Comparison of ENCODE assay signal across 18 cellular contexts in genomic region chr2:95052301-95052700, GRCh38. TPM values are rescaled to one million over a fixed set of nuclear protein-coding genes. Genes with fewer than 3 reads are reported as not detected.
DNase-seq lines count a peak whose midpoint lies in the region; ATAC-seq and TF ChIP-seq lines count a peak whose summit lies in the region.
"Had no signal": no experiment of that assay in that cellular context is flagged by ENCODE, and none has a peak within 500 bp of the region (broad histone marks: within the 10 kb centered on the region; RNA-seq: fewer than 3 reads in every experiment).

No MANE protein-coding gene starts in this region.

- no peaks in the 10 kb centered on the region for H3K9me3 ChIP-seq in thymus (ENCODE audit: control insufficient read depth)
- no peaks in the 10 kb centered on the region for H3K9me3 ChIP-seq in heart left ventricle
- H3K9me3 ChIP-seq: left lung, uterus had no signal

- no peaks in the 10 kb centered on the region for H3K27me3 Mint-ChIP-seq in activated naive CD4-positive, alpha-beta T cell treated with anti-CD3 and anti-CD28 coated beads, Interleukin-2, amount 10 ng/mL, durations not matched to agents 7 days and 5 days
- H3K27me3 Mint-ChIP-seq: activated CD4-positive, alpha-beta T cell treated with anti-CD3 and anti-CD28 coated beads for 36 hours had no signal

- H3K9me3 Mint-ChIP-seq in activated naive CD4-positive, alpha-beta T cell treated with anti-CD3 and anti-CD28 coated beads, Interleukin-2, amount 10 ng/mL, durations not matched to agents 7 days and 5 days = no peaks in the 10 kb centered on the region

- TF ChIP-seq CTCF in heart left ventricle (IDR thresholded peaks at IDR 0.05) = no peak

- DNase-seq in activated naive CD4-positive, alpha-beta T cell treated with anti-CD3 and anti-CD28 coated beads, Interleukin-2, amount 10 ng/mL, durations not matched to agents 7 days and 5 days = peak; percentile 10
- DNase-seq in activated naive CD4-positive, alpha-beta T cell treated with Interleukin-2 at 50 U/mL for 16 hours = no peak
- DNase-seq in RPMI8226 (peak; percentile 63), islet precursor cell (peak; percentile 54), retina (no peak), heart left ventricle (no peak)
- DNase-seq: activated CD4-positive, alpha-beta T cell treated with anti-CD3 and anti-CD28 coated beads for 36 hours; activated gamma-delta T cell treated with Interleukin-2 at 50 U/mL for 16 hours; COR-L47; GOT3; left lung; MV-4-11; NCI-H2171; stimulated activated naive CD4-positive, alpha-beta T cell treated with Interleukin-2 at 50 U/mL for 16 hours; uterus had no signal

- no peak overlapping the region for H3K4me3 Mint-ChIP-seq in activated naive CD4-positive, alpha-beta T cell treated with anti-CD3 and anti-CD28 coated beads, Interleukin-2, amount 10 ng/mL, durations not matched to agents 7 days and 5 days
- H3K4me3 Mint-ChIP-seq: activated CD4-positive, alpha-beta T cell treated with anti-CD3 and anti-CD28 coated beads for 36 hours had no signal

- peaks cover 68% of the 10 kb centered on the region for H3K36me3 Mint-ChIP-seq in activated naive CD4-positive, alpha-beta T cell treated with anti-CD3 and anti-CD28 coated beads, Interleukin-2, amount 10 ng/mL, durations not matched to agents 7 days and 5 days

- H3K36me3 ChIP-seq in thymus (ENCODE audit: control insufficient read depth, insufficient read depth) (peaks cover 39% of the 10 kb centered on the region), heart left ventricle (no peaks in the 10 kb centered on the region)
- H3K36me3 ChIP-seq: left lung, uterus had no signal

- peaks cover 90% of the 10 kb centered on the region for H3K4me1 Mint-ChIP-seq in activated naive CD4-positive, alpha-beta T cell treated with anti-CD3 and anti-CD28 coated beads, Interleukin-2, amount 10 ng/mL, durations not matched to agents 7 days and 5 days

- H3K27me3 ChIP-seq in thymus (ENCODE audit: control insufficient read depth, insufficient read depth) = no peaks in the 10 kb centered on the region
- H3K27me3 ChIP-seq in heart left ventricle = peaks cover 0 to 5% (median 0%) of the 10 kb centered on the region in 9 donors
- H3K27me3 ChIP-seq: uterus had no signal

- peak overlapping the region; percentile 67 for H3K27ac ChIP-seq in thymus (ENCODE audit: low read depth)
- no peak overlapping the region for H3K27ac ChIP-seq in heart left ventricle
- H3K27ac ChIP-seq: left lung, uterus had no signal

- H3K27ac Mint-ChIP-seq in activated naive CD4-positive, alpha-beta T cell treated with anti-CD3 and anti-CD28 coated beads, Interleukin-2, amount 10 ng/mL, durations not matched to agents 7 days and 5 days = peak overlapping the region; percentile 55

- H3K4me1 ChIP-seq in thymus (ENCODE audit: control insufficient read depth, insufficient read depth, low read length) (peaks cover 87% of the 10 kb centered on the region), heart left ventricle (no peaks in the 10 kb centered on the region)
- H3K4me1 ChIP-seq: left lung, uterus had no signal

- 87% methylated on average over 6 of the region's 6 CpGs for WGBS in thymus
- WGBS in heart left ventricle, 4 donors = 73 to 86% (median 79%) methylated on average over 6 of the region's 6 CpGs

- intact Hi-C loops in heart left ventricle (cut with DNase I) = no loop called here

- no peak for ATAC-seq in GM19452 (IDR thresholded peaks at IDR 0.05; ENCODE audit: unreplicated experiment)
- ATAC-seq in heart left ventricle = no peak
- ATAC-seq: activated CD4-positive, alpha-beta T cell treated with anti-CD3 and anti-CD28 coated beads for 36 hours; left lung had no signal

- CTCF ChIA-PET in activated naive CD4-positive, alpha-beta T cell treated with anti-CD3 and anti-CD28 coated beads, Interleukin-2, amount 10 ng/mL, durations not matched to agents 7 days and 5 days (lab: Charles Lee) = interaction anchor here (1.0 to 15.3 kb wide), 8 partner anchors 8 to 63 kb away, joined by 3 to 205 read pairs (median 8); no protein-coding TSS in a partner anchor

- TF ChIP-seq POLR2A in heart left ventricle (IDR thresholded peaks at IDR 0.05) = no peak

- no peak overlapping the region for H3K4me3 ChIP-seq in thymus (ENCODE audit: low read length)
- no peak overlapping the region for H3K4me3 ChIP-seq in heart left ventricle
- H3K4me3 ChIP-seq: left lung, uterus had no signal

RNA-seq across cellular contexts. Expression of gene MAL, which starts 26.8 kb away (rescaled TPM):
- polyA plus RNA-seq in thymus = 143 TPM
- total RNA-seq in heart left ventricle = 10 to 100 TPM in 2 of 9 donors, 1 to 10 TPM in 6, under 1 TPM in 1; 0.97 to 12.7 (median 3.5) TPM
- polyA plus RNA-seq in heart left ventricle = 1 to 10 TPM; 2.3 to 8.4 TPM
- polyA plus RNA-seq: AG04450 had no signal

Comparison
In these comparisons a context has a peak if more than half of its experiments do, and no peak if none do; other contexts are left out.
1. DNase-seq: peak in activated naive CD4-positive, alpha-beta T cell treated with anti-CD3 and anti-CD28 coated beads, Interleukin-2, amount 10 ng/mL, durations not matched to agents 7 days and 5 days (single experiment), RPMI8226 (single experiment) and islet precursor cell (single experiment); none in activated naive CD4-positive, alpha-beta T cell treated with Interleukin-2 at 50 U/mL for 16 hours (single experiment), retina (single experiment) and heart left ventricle (0 of 5).
2. RNA of gene MAL, which starts 26.8 kb away (polyA plus RNA-seq): 143 TPM in thymus (single experiment); 2.3 to 8.4 TPM in heart left ventricle; every median in the first group is over 10 times any median in the second.